ENCODE assay signal across 10 cellular contexts in the genomic region with DNA sequence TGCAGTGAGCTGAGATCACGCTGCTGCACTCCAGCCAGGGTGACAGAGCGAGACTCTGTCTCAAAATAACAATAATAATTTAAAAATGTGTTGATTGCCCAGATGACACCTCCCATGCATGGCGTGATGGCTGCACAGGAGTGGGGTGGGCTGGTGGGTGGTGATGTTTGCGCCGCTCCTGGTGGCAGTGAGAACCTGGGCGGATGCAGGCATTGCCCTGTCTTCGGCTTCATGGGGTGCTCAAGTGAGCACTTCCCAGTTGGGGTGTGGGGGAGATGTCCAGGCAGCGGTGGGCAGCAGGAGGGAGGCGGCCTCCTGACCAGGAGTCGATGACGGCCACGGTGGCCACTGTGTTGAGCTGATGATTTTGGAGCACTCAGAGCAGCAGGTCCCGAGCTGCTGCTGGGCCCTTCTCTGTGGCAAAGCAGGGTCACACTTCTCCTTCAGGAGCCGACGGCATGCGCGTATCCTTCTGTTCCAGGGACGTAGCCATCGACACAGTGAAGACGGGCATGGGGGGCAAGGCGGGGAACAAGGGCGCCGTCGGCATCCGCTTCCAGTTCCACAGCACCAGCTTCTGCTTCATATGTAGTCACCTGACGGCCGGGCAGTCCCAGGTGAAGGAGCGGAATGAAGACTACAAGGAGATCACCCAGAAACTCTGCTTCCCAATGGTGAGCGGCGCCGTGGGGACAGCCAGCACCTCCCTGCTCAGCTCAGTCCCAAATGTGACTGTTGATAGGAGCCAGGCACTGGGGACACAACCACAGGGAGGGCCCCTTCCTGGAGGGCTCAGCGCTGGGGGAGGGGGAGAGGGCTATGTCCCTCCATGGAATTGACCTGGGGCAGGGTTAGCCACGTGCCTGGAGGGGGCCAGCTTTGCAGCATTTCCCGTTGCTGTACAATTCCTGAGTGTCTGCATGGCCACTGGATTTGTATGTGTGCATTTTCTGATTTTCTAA.
A peak's percentile ranks its signal among the peaks of the same experiment; 100 is the strongest.
DNase-seq lines count a peak whose midpoint lies in the region; ATAC-seq, FAIRE-seq and TF ChIP-seq lines count a peak whose summit lies in the region.
"Had no signal": no experiment of that assay in that cellular context is flagged by ENCODE, and none has a peak within 500 bp of the region (broad histone marks: within the 10 kb centered on the region; RNA-seq: fewer than 3 reads in every experiment).

No MANE protein-coding gene starts in this region.

- POLR2A ChIA-PET in SK-N-SH (lab: Yijun Ruan, JAX) (no interaction called here), endothelial cell of umbilical vein (lab: Charles Lee) (no interaction called here)
- POLR2A ChIA-PET in CD8-positive, alpha-beta T cell (lab: Charles Lee), result interaction anchor here (0.8 to 3.5 kb wide), 3 partner anchors 11 to 187 kb away, joined by 3 to 12 read pairs (median 3); no protein-coding TSS in a partner anchor

- DNase-seq in DND-41 (no peak), SK-N-SH (peak; percentile 44), endothelial cell of umbilical vein (ENCODE audit: low read depth, low spot score) (no peak), psoas muscle (no peak), Calu3 (no peak), upper lobe of left lung (no peak)
- DNase-seq in CD8-positive, alpha-beta T cell, result no peak

- peaks cover 40% of the 10 kb centered on the region for H3K4me1 Mint-ChIP-seq in Calu3 (ENCODE audit: low read depth, unreplicated experiment)
- peaks cover 6% of the 10 kb centered on the region for H3K4me1 Mint-ChIP-seq in CD8-positive, alpha-beta T cell (ENCODE audit: low read depth)

- H3K36me3 Mint-ChIP-seq in Calu3 (ENCODE audit: insufficient read depth, unreplicated experiment), result peaks cover 26% of the 10 kb centered on the region
- peaks cover 72% of the 10 kb centered on the region for H3K36me3 Mint-ChIP-seq in CD8-positive, alpha-beta T cell

- 95% methylated on average over 28 of the region's 34 CpGs for WGBS in SK-N-SH (ENCODE audit: low lambda C conversion rate)
- WGBS in psoas muscle, 3 donors, result 87 to 91% (median 87%) methylated on average over 34 of the region's 34 CpGs
- 90% methylated on average over 28 to 34 of the region's 34 CpGs for WGBS in upper lobe of left lung, 2 donors

- H3K9me2 ChIP-seq in SK-N-SH, result no peaks in the 10 kb centered on the region

- no peak for TF ChIP-seq EP300 in SK-N-SH (IDR thresholded peaks at IDR 0.05; ENCODE audit: borderline replicate concordance in 1 of 2, low read depth in 1 of 2, low read length in 1 of 2)
- no peak for TF ChIP-seq EP300 in upper lobe of left lung (IDR thresholded peaks at IDR 0.05)

- H3K9me3 Mint-ChIP-seq in Calu3 (ENCODE audit: low read depth, unreplicated experiment), result no peaks in the 10 kb centered on the region
- no peaks in the 10 kb centered on the region for H3K9me3 Mint-ChIP-seq in CD8-positive, alpha-beta T cell
- H3K9me3 Mint-ChIP-seq: CD4-positive, alpha-beta T cell had no signal

- intact Hi-C loops in endothelial cell of umbilical vein (cut with micrococcal nuclease), result loop anchor here (2.0 kb wide), 2 partner anchors 15 to 137 kb away; no protein-coding TSS in a partner anchor
- intact Hi-C loops in psoas muscle (cut with DNase I), result loop anchor here (2.0 to 10.0 kb wide), 3 partner anchors 89 to 317 kb away; partner anchors contain the start of gene SYNJ2 (in 1 of the 2)
- intact Hi-C loops in Calu3 (cut with micrococcal nuclease; ENCODE audit: unreplicated experiment), result loop anchor here (2.0 kb wide), 1 partner anchor 89 kb away; no protein-coding TSS in a partner anchor
- intact Hi-C loops in CD8-positive, alpha-beta T cell (cut with DNase I, micrococcal nuclease), result loop anchor here (1.0 to 10.0 kb wide), 8 partner anchors 44 to 757 kb away; partner anchors contain the start of genes SYNJ2 (in 2 of the 2) and SNX9 (in 1 of the 2)

- no peaks in the 10 kb centered on the region for H3K9me1 ChIP-seq in endothelial cell of umbilical vein (replicated peaks; ENCODE audit: control insufficient read depth, extremely low read depth, insufficient read depth, low read length)

- H3K27me3 Mint-ChIP-seq in Calu3 (ENCODE audit: unreplicated experiment), result no peaks in the 10 kb centered on the region
- H3K27me3 Mint-ChIP-seq in CD8-positive, alpha-beta T cell (ENCODE audit: low read depth), result no peaks in the 10 kb centered on the region
- H3K27me3 Mint-ChIP-seq: CD4-positive, alpha-beta T cell had no signal

- H3K4me1 ChIP-seq in DND-41 (ENCODE audit: insufficient read depth, low read length) (peaks cover 10% of the 10 kb centered on the region), SK-N-SH (ENCODE audit: control insufficient read depth in 1 of 2, insufficient read depth in 2 of 2, low read depth in 1 of 2, low read length in 1 of 2) (peaks cover 11 to 30% of the 10 kb centered on the region in 2 experiments; a peak in 3 of 4 replicates), endothelial cell of umbilical vein (ENCODE audit: control insufficient read depth, extremely low read depth, insufficient read depth, low read length) (peaks cover 38% of the 10 kb centered on the region), psoas muscle (peaks cover 5% of the 10 kb centered on the region), upper lobe of left lung (peaks cover 13 to 20% (median 14%) of the 10 kb centered on the region in 4 donors)
- peaks cover 8% of the 10 kb centered on the region for H3K4me1 ChIP-seq in CD8-positive, alpha-beta T cell (ENCODE audit: insufficient read depth, low read length)

- ATAC-seq in DND-41 (ENCODE audit: insufficient read depth, low read depth) (peak; percentile 25; the same call in 2 of the 3 replicates), psoas muscle (peak in 3 of 4 donors; percentile 17 to 23 (median 22)), upper lobe of left lung (ENCODE audit: low FRiP score in 2 of 2) (no peak)
- no peak for ATAC-seq in CD8-positive, alpha-beta T cell

- no peak overlapping the region for H3K4me2 ChIP-seq in DND-41 (ENCODE audit: insufficient read depth, low read length)
- no peak overlapping the region for H3K4me2 ChIP-seq in SK-N-SH
- H3K4me2 ChIP-seq in endothelial cell of umbilical vein (ENCODE audit: insufficient read depth, low read length), result no peak overlapping the region

- H3K9me3 ChIP-seq in DND-41 (ENCODE audit: insufficient read depth, low read length, severe bottlenecking) (no peaks in the 10 kb centered on the region), SK-N-SH (no peaks in the 10 kb centered on the region), endothelial cell of umbilical vein (replicated peaks; ENCODE audit: control insufficient read depth, insufficient read depth, low read length) (no peaks in the 10 kb centered on the region), psoas muscle (no peaks in the 10 kb centered on the region), upper lobe of left lung (no peaks in the 10 kb centered on the region)
- no peaks in the 10 kb centered on the region for H3K9me3 ChIP-seq in CD8-positive, alpha-beta T cell (ENCODE audit: low read length)
- H3K9me3 ChIP-seq: thoracic aorta had no signal

- H3K27ac Mint-ChIP-seq in Calu3 (ENCODE audit: unreplicated experiment), result no peak overlapping the region
- no peak overlapping the region for H3K27ac Mint-ChIP-seq in CD8-positive, alpha-beta T cell
- H3K27ac Mint-ChIP-seq: CD4-positive, alpha-beta T cell had no signal

- CTCF ChIA-PET in SK-N-SH (lab: Yijun Ruan, JAX), result interaction anchor here (0.7 to 5.8 kb wide), 60 partner anchors 9 to 391 kb away, joined by 3 to 69 read pairs (median 5); partner anchors contain the start of gene SYNJ2
- CTCF ChIA-PET in endothelial cell of umbilical vein (lab: Charles Lee), result interaction anchor here (0.7 to 8.4 kb wide), 29 partner anchors 11 to 315 kb away, joined by 3 to 83 read pairs (median 5); partner anchors contain the start of gene SYNJ2
- CTCF ChIA-PET in Calu3 (lab: Charles Lee), result interaction anchor here (0.9 to 1.7 kb wide), 4 partner anchors 11 to 198 kb away, joined by 4 to 8 read pairs (median 6); no protein-coding TSS in a partner anchor
- CTCF ChIA-PET in CD8-positive, alpha-beta T cell (lab: Charles Lee), result interaction anchor here (0.5 to 5.7 kb wide), 33 partner anchors 10 to 426 kb away, joined by 3 to 51 read pairs (median 4); partner anchors contain the start of gene SYNJ2

- no peak overlapping the region for H3K4me3 ChIP-seq in DND-41 (ENCODE audit: low read depth in 1 of 2, low read length in 2 of 2)
- H3K4me3 ChIP-seq in SK-N-SH (ENCODE audit: low read depth in 2 of 2, low read length in 1 of 2), result no peak overlapping the region
- no peak overlapping the region for H3K4me3 ChIP-seq in endothelial cell of umbilical vein (replicated peaks in 1 of 3; ENCODE audit: insufficient read depth in 1 of 3, low read depth in 1 of 3, low read length in 3 of 3)
- no peak overlapping the region for H3K4me3 ChIP-seq in psoas muscle
- H3K4me3 ChIP-seq in upper lobe of left lung, result no peak overlapping the region
- no peak overlapping the region for H3K4me3 ChIP-seq in CD8-positive, alpha-beta T cell (ENCODE audit: low read depth, low read length)
- H3K4me3 ChIP-seq: cardiac muscle cell, thoracic aorta had no signal

- no peak overlapping the region for H3K4me3 Mint-ChIP-seq in Calu3 (ENCODE audit: low read depth, unreplicated experiment)
- no peak overlapping the region for H3K4me3 Mint-ChIP-seq in CD8-positive, alpha-beta T cell
- H3K4me3 Mint-ChIP-seq: CD4-positive, alpha-beta T cell had no signal

- H3K36me3 ChIP-seq in DND-41 (ENCODE audit: insufficient read depth, low read length) (peaks cover 57% of the 10 kb centered on the region), SK-N-SH (replicated peaks in 1 of 2; ENCODE audit: control insufficient read depth in 1 of 2, insufficient read depth in 2 of 2, low read length in 1 of 2) (peaks cover 18 to 53% of the 10 kb centered on the region in 2 experiments), endothelial cell of umbilical vein (ENCODE audit: control insufficient read depth in 2 of 2, extremely low read depth in 1 of 2, insufficient read depth in 2 of 2, low read length in 2 of 2) (peaks cover 7 to 24% of the 10 kb centered on the region in 2 experiments), psoas muscle (ENCODE audit: insufficient read depth in 1 of 2, low read depth in 1 of 2) (peaks cover 0 to 49% of the 10 kb centered on the region in 2 donors), upper lobe of left lung (peaks cover 0 to 6% (median 2%) of the 10 kb centered on the region in 4 donors)
- H3K36me3 ChIP-seq in CD8-positive, alpha-beta T cell (ENCODE audit: insufficient read depth, low read length), result peaks cover 7% of the 10 kb centered on the region
- H3K36me3 ChIP-seq: cardiac muscle cell had no signal

- dilution Hi-C loops in endothelial cell of umbilical vein (cut with MboI; ENCODE audit: extremely low pct_ligation_motif_present, low sequenced_read_pairs), result no loop called here

- H3F3A ChIP-seq in SK-N-SH (replicated peaks; ENCODE audit: insufficient read depth), result peaks cover 29% of the 10 kb centered on the region

- H2AFZ ChIP-seq in DND-41 (ENCODE audit: low read depth, low read length), result no peak overlapping the region
- no peak overlapping the region for H2AFZ ChIP-seq in SK-N-SH (ENCODE audit: low read depth)
- H2AFZ ChIP-seq in endothelial cell of umbilical vein (ENCODE audit: low read depth, low read length), result no peak overlapping the region

- H3K79me2 ChIP-seq in DND-41 (ENCODE audit: insufficient read depth, low read length) (no peaks in the 10 kb centered on the region), SK-N-SH (ENCODE audit: insufficient read depth) (peaks cover 6% of the 10 kb centered on the region; the same call in 1 of the 2 replicates), endothelial cell of umbilical vein (ENCODE audit: control insufficient read depth, insufficient read depth, low read length) (peaks cover 6% of the 10 kb centered on the region)

- H3K9ac ChIP-seq in DND-41 (ENCODE audit: low read depth, low read length), result no peak overlapping the region
- H3K9ac ChIP-seq in SK-N-SH, result no peak overlapping the region
- no peak overlapping the region for H3K9ac ChIP-seq in endothelial cell of umbilical vein (replicated peaks; ENCODE audit: extremely low read depth, insufficient read depth, low read length)

- TF ChIP-seq RAD21 in SK-N-SH (IDR thresholded peaks at IDR 0.05; ENCODE audit: low read length), result no peak

- H3K27me3 ChIP-seq in DND-41 (ENCODE audit: insufficient read depth, low read length, poor library complexity) (no peaks in the 10 kb centered on the region), SK-N-SH (ENCODE audit: insufficient read depth) (no peaks in the 10 kb centered on the region), endothelial cell of umbilical vein (ENCODE audit: control insufficient read depth in 2 of 2, insufficient read depth in 2 of 2, low read length in 2 of 2) (no peaks in the 10 kb centered on the region), psoas muscle (ENCODE audit: insufficient read depth in 3 of 3, low read length in 2 of 3) (no peaks in the 10 kb centered on the region), upper lobe of left lung (no peaks in the 10 kb centered on the region)
- H3K27me3 ChIP-seq in CD8-positive, alpha-beta T cell (ENCODE audit: insufficient read depth, low read length), result no peaks in the 10 kb centered on the region
- H3K27me3 ChIP-seq: cardiac muscle cell had no signal

- TF ChIP-seq CTCF in DND-41 (IDR thresholded peaks at IDR 0.05; ENCODE audit: borderline replicate concordance, extremely low read depth, low read length, poor library complexity, severe bottlenecking), result no peak
- no peak for TF ChIP-seq CTCF in SK-N-SH (IDR thresholded peaks at IDR 0.05)
- TF ChIP-seq CTCF in endothelial cell of umbilical vein (IDR thresholded peaks at IDR 0.05; ENCODE audit: extremely low read depth in 1 of 2, insufficient read depth in 1 of 2, low read depth in 1 of 2, low read length in 2 of 2), result no peak
- TF ChIP-seq CTCF in psoas muscle (IDR thresholded peaks at IDR 0.05), result no peak
- no peak for TF ChIP-seq CTCF in Calu3 (IDR thresholded peaks at IDR 0.05; ENCODE audit: unreplicated experiment)
- TF ChIP-seq CTCF in upper lobe of left lung (IDR thresholded peaks at IDR 0.05), result no peak
- no peak for TF ChIP-seq CTCF in CD8-positive, alpha-beta T cell (IDR thresholded peaks at IDR 0.05)

- TF ChIP-seq POLR2A in endothelial cell of umbilical vein (IDR thresholded peaks at IDR 0.05; ENCODE audit: low read depth, low read length) (no peak), upper lobe of left lung (IDR thresholded peaks at IDR 0.05) (no peak)

- no peak for FAIRE-seq in endothelial cell of umbilical vein (lab: Jason Lieb, UNC)

- BruUV-seq in endothelial cell of umbilical vein (replicated peaks; lab: Mats Ljungman, UMichigan) (no TSS peak), Calu3 (replicated peaks; lab: Mats Ljungman, UMichigan) (no TSS peak)

- H3K27ac ChIP-seq in DND-41 (ENCODE audit: low read length), result peak overlapping the region; percentile 5
- H3K27ac ChIP-seq in SK-N-SH (ENCODE audit: low read depth in 2 of 2, low read length in 1 of 2), result peak overlapping the region in 1 of 2 experiments; percentile 76; a peak in 2 of 4 replicates
- H3K27ac ChIP-seq in endothelial cell of umbilical vein (ENCODE audit: insufficient read depth, low read depth, low read length), result peak overlapping the region; percentile 34
- no peak overlapping the region for H3K27ac ChIP-seq in psoas muscle
- H3K27ac ChIP-seq in upper lobe of left lung, result no peak overlapping the region
- H3K27ac ChIP-seq in CD8-positive, alpha-beta T cell (ENCODE audit: low read depth, low read length), result no peak overlapping the region
- H3K27ac ChIP-seq: cardiac muscle cell had no signal

- no peaks in the 10 kb centered on the region for H4K20me1 ChIP-seq in DND-41 (ENCODE audit: insufficient read depth, low read length)
- no peaks in the 10 kb centered on the region for H4K20me1 ChIP-seq in SK-N-SH (ENCODE audit: insufficient read depth)
- H4K20me1 ChIP-seq in endothelial cell of umbilical vein (replicated peaks; ENCODE audit: control insufficient read depth, extremely low read depth, insufficient read depth, low read length), result no peaks in the 10 kb centered on the region

Comparison
In these comparisons a context has a peak if more than half of its experiments do, and no peak if none do; other contexts are left out.
1. ATAC-seq: peak in DND-41 (single experiment) and psoas muscle (3 of 4); none in upper lobe of left lung (0 of 2) and CD8-positive, alpha-beta T cell (single experiment).
2. H3K27ac ChIP-seq: peak in DND-41 (single experiment) and endothelial cell of umbilical vein (single experiment); none in psoas muscle (single experiment), upper lobe of left lung (0 of 4) and CD8-positive, alpha-beta T cell (single experiment).